8 cellular contexts compared by ENCODE assay signal in genomic region chr6:119349341-119350201, GRCh38. TPM values are rescaled to one million over a fixed set of nuclear protein-coding genes. Genes with fewer than 3 reads are reported as not detected.
A peak's percentile ranks its signal among the peaks of the same experiment; 100 is the strongest.
DNase-seq lines count a peak whose midpoint lies in the region; ATAC-seq and TF ChIP-seq lines count a peak whose summit lies in the region.

Gene MAN1A1 (minus strand): TSS chr6:119349761. CDS start chr6:119349065, 696 bp downstream.

- no peaks in the 10 kb centered on the region for H3K9me3 Mint-ChIP-seq in IgD-negative memory B cell

- H3K27me3 Mint-ChIP-seq in IgD-negative memory B cell = no peaks in the 10 kb centered on the region

- peak within 1 kb of the TSS; percentile 31 for H2BK120ac ChIP-seq in neuronal stem cell (ENCODE audit: low read depth, low read length)

- peak within 1 kb of the TSS; percentile 99 for H2AFZ ChIP-seq in neuronal stem cell (ENCODE audit: low read length)

- H3K36me3 Mint-ChIP-seq in IgD-negative memory B cell = no peaks in the 10 kb centered on the region

- peak within 1 kb of the TSS; percentile 96 for H3K9ac ChIP-seq in neuronal stem cell (ENCODE audit: low read depth, low read length, poor library complexity)

- H3K23ac ChIP-seq in neuronal stem cell (ENCODE audit: low read depth, low read length, poor library complexity) = peak within 1 kb of the TSS; percentile 99

- peak within 1 kb of the TSS; percentile 94 for H2BK15ac ChIP-seq in neuronal stem cell (ENCODE audit: low read length)

- H3K9me3 ChIP-seq in neuronal stem cell (replicated peaks in 1 of 2; ENCODE audit: control insufficient read depth in 2 of 2, insufficient read depth in 1 of 2, low read depth in 1 of 2, low read length in 2 of 2) = no peaks in the 10 kb centered on the region

- H2BK5ac ChIP-seq in neuronal stem cell (ENCODE audit: low read length) = peak within 1 kb of the TSS; percentile 82

- peak within 1 kb of the TSS; percentile 89 for H3K14ac ChIP-seq in neuronal stem cell (ENCODE audit: low read length)

- no peak within 1 kb of the TSS for H2AK5ac ChIP-seq in neuronal stem cell (ENCODE audit: low read depth, low read length)

- peak within 1 kb of the TSS; percentile 97 for H2BK12ac ChIP-seq in neuronal stem cell (ENCODE audit: low read length)

- peak within 1 kb of the TSS; percentile 83 to 92 (median 85) for H3K27ac Mint-ChIP-seq in IgD-negative memory B cell

- H4K91ac ChIP-seq in neuronal stem cell (ENCODE audit: low read depth, low read length, poor library complexity) = no peak within 1 kb of the TSS

- DNase-seq in Daoy (ENCODE audit: low read depth) = peak; percentile 92
- DNase-seq in SHP77 treated with DMSO at 0.1 percent for 48 hours (lab: John Stamatoyannopoulos, UW) = peak; percentile 33
- peak; percentile 84 for DNase-seq in activated gamma-delta T cell treated with Interleukin-2 at 50 U/mL for 16 hours
- peak in 1 of 2 donors; percentile 64 for DNase-seq in foreskin keratinocyte
- DNase-seq in neuronal stem cell (ENCODE audit: low spot score) = peak; percentile 91

- H3K36me3 ChIP-seq in neuronal stem cell (replicated peaks in 1 of 2; ENCODE audit: control insufficient read depth in 2 of 2, insufficient read depth in 2 of 2, low read length in 2 of 2) = no peaks in the 10 kb centered on the region

- peaks cover 18% of the 10 kb centered on the region for H3K4me1 ChIP-seq in foreskin keratinocyte
- H3K4me1 ChIP-seq in neuronal stem cell (ENCODE audit: control insufficient read depth in 2 of 2, insufficient read depth in 1 of 2, low read depth in 1 of 2, low read length in 2 of 2) = peaks cover 9 to 18% of the 10 kb centered on the region in 2 donors

- H3K4me1 Mint-ChIP-seq in IgD-negative memory B cell = peaks cover 16 to 42% (median 37%) of the 10 kb centered on the region in 3 donors

- H3K4me3 Mint-ChIP-seq in IgD-negative memory B cell = peak within 1 kb of the TSS; percentile 88 to 98 (median 94)

- H3K4me3 ChIP-seq in neuronal stem cell (ENCODE audit: low read length in 2 of 2) = peak within 1 kb of the TSS; percentile 85 to 98

- peak within 1 kb of the TSS; percentile 98 for H3K18ac ChIP-seq in neuronal stem cell (ENCODE audit: low read length)

- no peak within 1 kb of the TSS for H4K8ac ChIP-seq in neuronal stem cell (ENCODE audit: low read depth, low read length)

- peak within 1 kb of the TSS; percentile 94 for H3K4me2 ChIP-seq in neuronal stem cell (ENCODE audit: insufficient read depth, low read length, poor library complexity, severe bottlenecking)

- H3K4ac ChIP-seq in neuronal stem cell (ENCODE audit: low read length) = peak within 1 kb of the TSS; percentile 76

- WGBS in neuronal stem cell (ENCODE audit: extremely low coverage in 2 of 2, insufficient read length in 2 of 2, insufficient replicate concordance in 1 of 2), 2 donors = no CpG with 5 or more reads among the region's 106 CpGs

- peak; percentile 37 for TF ChIP-seq CTCF in foreskin keratinocyte (conservative IDR thresholded peaks at IDR 0.05)
- TF ChIP-seq CTCF in subcutaneous adipose tissue (IDR thresholded peaks at IDR 0.05; ENCODE audit: low read depth) = no peak

- peak within 1 kb of the TSS; percentile 53 for H3K27ac ChIP-seq in foreskin keratinocyte
- H3K27ac ChIP-seq in neuronal stem cell (replicated peaks; ENCODE audit: low read length) = peak within 1 kb of the TSS; percentile 49

- no peaks in the 10 kb centered on the region for H3K79me1 ChIP-seq in neuronal stem cell (ENCODE audit: low read depth, low read length)

- ATAC-seq in GM21576 (IDR thresholded peaks at IDR 0.05; ENCODE audit: unreplicated experiment) = peak; percentile 73
- ATAC-seq in foreskin keratinocyte = peak; percentile 88

- no peaks in the 10 kb centered on the region for H3K27me3 ChIP-seq in foreskin keratinocyte
- peaks cover 0 to 10% (median 0%) of the 10 kb centered on the region in 3 experiments for H3K27me3 ChIP-seq in neuronal stem cell (ENCODE audit: control insufficient read depth in 3 of 3, insufficient read depth in 3 of 3, low read depth in 1 of 3, low read length in 3 of 3)

RNA-seq across cellular contexts. Expression of gene MAN1A1, which starts in this region (rescaled TPM):
- total RNA-seq in Daoy (2014; rRNA removed; shearing (Covaris generic)) = 13.0 and 22.9 TPM in 2 replicates
- 16.9 TPM for polyA plus RNA-seq in IgD-negative memory B cell
- total RNA-seq in foreskin keratinocyte = 39.0 and 39.8 TPM in 2 replicates
- 9.8 and 12.4 TPM in 2 replicates for polyA plus RNA-seq in foreskin keratinocyte
- 6.4 TPM for polyA plus RNA-seq in neuronal stem cell (2013, experiment 1 of 2)
- 6.5 TPM for polyA plus RNA-seq in neuronal stem cell (2013, experiment 2 of 2)
- 100 to 1,000 TPM; 268 to 470 (median 387) TPM for total RNA-seq in subcutaneous adipose tissue
